Comparison of ENCODE assay signal across 8 cellular contexts in the genomic region with DNA sequence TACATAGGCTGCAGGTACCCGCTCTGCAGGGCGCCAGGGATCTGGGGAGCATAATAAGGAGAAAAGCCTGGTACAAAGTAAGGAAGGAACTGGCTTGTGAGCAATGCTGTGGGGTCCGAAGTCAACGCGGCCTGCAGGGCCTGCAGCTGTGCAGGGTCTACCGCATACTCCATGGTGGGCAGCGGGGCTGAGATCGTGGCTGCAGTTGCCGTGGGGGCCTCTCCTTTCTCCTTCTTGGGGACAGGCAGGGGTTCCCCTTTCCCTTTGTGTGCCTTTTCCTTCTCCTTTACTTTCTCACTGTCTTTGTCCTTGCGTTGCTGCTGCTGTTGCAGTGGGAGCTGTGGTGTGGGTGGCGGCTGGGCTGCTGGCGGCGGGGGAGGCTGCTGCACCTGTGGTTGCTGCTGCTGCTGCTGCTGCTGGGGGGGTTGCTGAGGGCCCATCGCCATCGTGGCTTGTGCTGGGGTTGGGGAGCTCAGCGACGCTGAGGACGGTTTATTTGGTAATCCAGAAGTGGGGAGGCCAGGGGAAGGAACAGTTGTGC.
DNase-seq lines count a peak whose midpoint lies in the region; ATAC-seq and TF ChIP-seq lines count a peak whose summit lies in the region.

No MANE protein-coding gene starts in this region.

- peak overlapping the region; percentile 85 for H3K4me2 ChIP-seq in osteoblast (ENCODE audit: insufficient read depth, low read length)

- H4K20me1 ChIP-seq in osteoblast (ENCODE audit: insufficient read depth, low read length): no peaks in the 10 kb centered on the region

- H3K9me3 ChIP-seq in BE2C (no peaks in the 10 kb centered on the region), osteoblast (ENCODE audit: low read depth, low read length) (no peaks in the 10 kb centered on the region)

- peaks cover 35% of the 10 kb centered on the region for H3K79me2 ChIP-seq in osteoblast (ENCODE audit: insufficient read depth, low read length)

- no peak for ATAC-seq in GM19455 (IDR thresholded peaks at IDR 0.05; ENCODE audit: unreplicated experiment)

- TF ChIP-seq CTCF in BE2C (IDR thresholded peaks at IDR 0.05; ENCODE audit: low read depth, low read length): no peak
- no peak for TF ChIP-seq CTCF in dorsolateral prefrontal cortex (IDR thresholded peaks at IDR 0.05 in 54 of 56, conservative IDR thresholded peaks at IDR 0.05 in 2 of 56; ENCODE audit: low read depth in 1 of 56, partially characterized antibody in 56 of 56)
- no peak for TF ChIP-seq CTCF in osteoblast (IDR thresholded peaks at IDR 0.05; ENCODE audit: extremely low read depth, low read depth, low read length)

- H2AFZ ChIP-seq in osteoblast (ENCODE audit: low read length): no peak overlapping the region

- H3K4me3 ChIP-seq in BE2C (ENCODE audit: low read depth, low read length) (peak overlapping the region; percentile 52; the same call in 1 of the 2 replicates), dorsolateral prefrontal cortex (peak overlapping the region in 57 of 59 donors; percentile 35 to 76 (median 63)), osteoblast (ENCODE audit: insufficient read depth, low read length) (peak overlapping the region; percentile 77)

- H3K4me1 ChIP-seq in BE2C: no peaks in the 10 kb centered on the region
- H3K4me1 ChIP-seq in osteoblast (ENCODE audit: insufficient read depth, low read length): peaks cover 30% of the 10 kb centered on the region

- H3K27me3 ChIP-seq in BE2C: no peaks in the 10 kb centered on the region
- H3K27me3 ChIP-seq in dorsolateral prefrontal cortex: no peaks in the 10 kb centered on the region
- no peaks in the 10 kb centered on the region for H3K27me3 ChIP-seq in osteoblast (ENCODE audit: insufficient read depth, low read length)

- in situ Hi-C loops in KBM-7 (cut with MboI; ENCODE audit: low pct_unique_long_range_greater_than_20kb, low sequenced_read_pairs): no loop called here

- H3K36me3 ChIP-seq in BE2C (peaks cover 29% of the 10 kb centered on the region), osteoblast (ENCODE audit: insufficient read depth, low read length) (peaks cover 21% of the 10 kb centered on the region)

- DNase-seq in BE2C (no peak), KBM-7 (peak; percentile 31), dorsolateral prefrontal cortex (peak in 1 of 10 donors; percentile 43), osteoblast (ENCODE audit: insufficient read length, low spot score, missing footprints) (peak; percentile 53), NOMO-1 treated with dmso at 0.1 percent for 144 hours (lab: John Stamatoyannopoulos, UW; ENCODE audit: unreplicated experiment) (no peak), NCI-H1048 (lab: John Stamatoyannopoulos, UW) (no peak), cortex of kidney (lab: John Stamatoyannopoulos, UW) (no peak)

- intact Hi-C loops in dorsolateral prefrontal cortex (cut with DNase I): loop anchor here in 1 of 2 donors (10.0 kb wide), 1 partner anchor 364 kb away; no protein-coding TSS in a partner anchor

- H3K27ac ChIP-seq in dorsolateral prefrontal cortex: peak overlapping the region in 38 of 59 donors; percentile 2 to 84 (median 56)
- H3K27ac ChIP-seq in osteoblast (ENCODE audit: low read depth, low read length): peak overlapping the region; percentile 94

Comparison
In these comparisons a context has a peak if more than half of its experiments do, and no peak if none do; other contexts are left out.
1. DNase-seq: peak in KBM-7 (single experiment) and osteoblast (single experiment); none in BE2C (single experiment), NOMO-1 treated with dmso at 0.1 percent for 144 hours (single experiment), NCI-H1048 (single experiment) and cortex of kidney (single experiment).
2. Peak in every context shown above with its lines, with median percentiles within 50 percentile points of each other: H3K4me3 ChIP-seq.